1 cellular context compared by ENCODE assay signal in genomic region chr6:50891290-50891689, GRCh38.
TF ChIP-seq lines count a peak whose summit lies in the region.

No MANE protein-coding gene starts in this region.

TF ChIP-seq in SK-N-SH, 30 proteins besides CTCF, POLR2A, EP300 and RAD21 (continued from another document):
- TF ChIP-seq EZH2phosphoT487 (IDR thresholded peaks at IDR 0.05; ENCODE audit: borderline replicate concordance, low read depth) = no peak
- no peak for TF ChIP-seq PBX3 (IDR thresholded peaks at IDR 0.05)
- TF ChIP-seq FOSL2 (IDR thresholded peaks at IDR 0.05; ENCODE audit: borderline replicate concordance, low read depth) = no peak
